1 cellular context compared by ENCODE assay signal in the genomic region with DNA sequence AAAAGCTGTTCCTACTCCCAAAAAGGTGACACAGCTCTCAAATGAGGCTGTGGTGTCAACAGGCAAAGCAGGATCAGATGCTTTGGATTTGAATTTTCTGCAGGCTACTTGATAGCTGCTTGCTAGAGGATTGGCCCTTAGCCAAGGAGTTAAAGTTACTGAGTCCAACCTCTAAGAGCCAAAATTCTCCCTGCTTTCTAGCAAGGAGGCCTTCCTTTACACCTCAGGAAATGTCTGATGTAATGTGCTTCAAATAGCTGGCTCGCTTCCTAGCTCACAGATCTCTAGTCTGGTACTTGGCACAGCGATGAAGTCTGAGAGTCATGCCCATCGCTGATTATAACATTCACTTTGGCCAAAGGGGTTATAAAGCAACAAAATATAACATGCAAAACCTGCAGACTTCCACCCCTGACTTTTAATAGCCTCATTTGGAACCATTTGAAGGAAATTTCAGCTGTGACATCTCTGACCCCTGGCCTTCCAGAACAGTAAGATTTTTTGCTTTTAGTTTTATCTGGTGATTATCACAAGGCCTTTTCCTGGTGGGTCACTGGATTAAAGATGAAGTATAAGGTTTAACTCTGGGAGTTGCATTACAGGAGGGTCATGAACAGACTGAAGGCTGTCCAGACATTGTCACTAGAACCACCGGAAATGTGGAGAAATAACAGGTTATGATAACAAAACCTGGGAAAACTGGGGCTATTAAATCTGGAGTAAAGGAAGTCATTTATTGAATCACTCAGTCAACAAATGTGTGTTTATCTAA.
TF ChIP-seq lines count a peak whose summit lies in the region.

No MANE protein-coding gene starts in this region.

TF ChIP-seq in HEK293, 187 proteins besides CTCF, POLR2A, EP300 and RAD21 (continued from another document):
- TF ChIP-seq, protein P1, sequence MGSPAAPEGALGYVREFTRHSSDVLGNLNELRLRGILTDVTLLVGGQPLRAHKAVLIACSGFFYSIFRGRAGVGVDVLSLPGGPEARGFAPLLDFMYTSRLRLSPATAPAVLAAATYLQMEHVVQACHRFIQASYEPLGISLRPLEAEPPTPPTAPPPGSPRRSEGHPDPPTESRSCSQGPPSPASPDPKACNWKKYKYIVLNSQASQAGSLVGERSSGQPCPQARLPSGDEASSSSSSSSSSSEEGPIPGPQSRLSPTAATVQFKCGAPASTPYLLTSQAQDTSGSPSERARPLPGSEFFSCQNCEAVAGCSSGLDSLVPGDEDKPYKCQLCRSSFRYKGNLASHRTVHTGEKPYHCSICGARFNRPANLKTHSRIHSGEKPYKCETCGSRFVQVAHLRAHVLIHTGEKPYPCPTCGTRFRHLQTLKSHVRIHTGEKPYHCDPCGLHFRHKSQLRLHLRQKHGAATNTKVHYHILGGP (tag by site-specific recombination; IDR thresholded peaks at IDR 0.05): peak; percentile 95
- TF ChIP-seq SCRT2 (tag by site-specific recombination; IDR thresholded peaks at IDR 0.05): peak; percentile 52; the same call in 1 of the 2 replicates
- TF ChIP-seq KLF7 (tag by site-specific recombination; IDR thresholded peaks at IDR 0.05; ENCODE audit: borderline replicate concordance): no peak
- TF ChIP-seq ZNF600 (tag by site-specific recombination; IDR thresholded peaks at IDR 0.05): 0 out of 2 replicates have a peak, but pooled peaks have one; percentile 14
- TF ChIP-seq YY2 (tag by site-specific recombination; IDR thresholded peaks at IDR 0.05): no peak
- TF ChIP-seq ZNF121 (tag by site-specific recombination; IDR thresholded peaks at IDR 0.05): no peak
- no peak for TF ChIP-seq ZNF10 (tag by site-specific recombination; IDR thresholded peaks at IDR 0.05)
- TF ChIP-seq SP7 (tag by site-specific recombination; IDR thresholded peaks at IDR 0.05): no peak
- no peak for TF ChIP-seq ZNF221 (tag by site-specific recombination; IDR thresholded peaks at IDR 0.05; ENCODE audit: borderline replicate concordance)
- peak; percentile 31; the same call in 1 of the 2 replicates for TF ChIP-seq ZBTB17 (tag by site-specific recombination; IDR thresholded peaks at IDR 0.05)
- TF ChIP-seq, protein P2, sequence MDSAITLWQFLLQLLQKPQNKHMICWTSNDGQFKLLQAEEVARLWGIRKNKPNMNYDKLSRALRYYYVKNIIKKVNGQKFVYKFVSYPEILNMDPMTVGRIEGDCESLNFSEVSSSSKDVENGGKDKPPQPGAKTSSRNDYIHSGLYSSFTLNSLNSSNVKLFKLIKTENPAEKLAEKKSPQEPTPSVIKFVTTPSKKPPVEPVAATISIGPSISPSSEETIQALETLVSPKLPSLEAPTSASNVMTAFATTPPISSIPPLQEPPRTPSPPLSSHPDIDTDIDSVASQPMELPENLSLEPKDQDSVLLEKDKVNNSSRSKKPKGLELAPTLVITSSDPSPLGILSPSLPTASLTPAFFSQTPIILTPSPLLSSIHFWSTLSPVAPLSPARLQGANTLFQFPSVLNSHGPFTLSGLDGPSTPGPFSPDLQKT (IDR thresholded peaks at IDR 0.05; ENCODE audit: borderline replicate concordance, low read depth, low read length): no peak
- no peak for TF ChIP-seq ZNF791 (tag by site-specific recombination; IDR thresholded peaks at IDR 0.05)
- no peak for TF ChIP-seq TRIM28 (IDR thresholded peaks at IDR 0.05; ENCODE audit: borderline replicate concordance, low read length)
- TF ChIP-seq, protein P3, sequence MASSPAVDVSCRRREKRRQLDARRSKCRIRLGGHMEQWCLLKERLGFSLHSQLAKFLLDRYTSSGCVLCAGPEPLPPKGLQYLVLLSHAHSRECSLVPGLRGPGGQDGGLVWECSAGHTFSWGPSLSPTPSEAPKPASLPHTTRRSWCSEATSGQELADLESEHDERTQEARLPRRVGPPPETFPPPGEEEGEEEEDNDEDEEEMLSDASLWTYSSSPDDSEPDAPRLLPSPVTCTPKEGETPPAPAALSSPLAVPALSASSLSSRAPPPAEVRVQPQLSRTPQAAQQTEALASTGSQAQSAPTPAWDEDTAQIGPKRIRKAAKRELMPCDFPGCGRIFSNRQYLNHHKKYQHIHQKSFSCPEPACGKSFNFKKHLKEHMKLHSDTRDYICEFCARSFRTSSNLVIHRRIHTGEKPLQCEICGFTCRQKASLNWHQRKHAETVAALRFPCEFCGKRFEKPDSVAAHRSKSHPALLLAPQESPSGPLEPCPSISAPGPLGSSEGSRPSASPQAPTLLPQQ (tag by site-specific recombination; IDR thresholded peaks at IDR 0.05): peak; percentile 72
- TF ChIP-seq GLI2 (tag by site-specific recombination; IDR thresholded peaks at IDR 0.05; ENCODE audit: borderline replicate concordance, low read depth): no peak
- TF ChIP-seq, protein P4, sequence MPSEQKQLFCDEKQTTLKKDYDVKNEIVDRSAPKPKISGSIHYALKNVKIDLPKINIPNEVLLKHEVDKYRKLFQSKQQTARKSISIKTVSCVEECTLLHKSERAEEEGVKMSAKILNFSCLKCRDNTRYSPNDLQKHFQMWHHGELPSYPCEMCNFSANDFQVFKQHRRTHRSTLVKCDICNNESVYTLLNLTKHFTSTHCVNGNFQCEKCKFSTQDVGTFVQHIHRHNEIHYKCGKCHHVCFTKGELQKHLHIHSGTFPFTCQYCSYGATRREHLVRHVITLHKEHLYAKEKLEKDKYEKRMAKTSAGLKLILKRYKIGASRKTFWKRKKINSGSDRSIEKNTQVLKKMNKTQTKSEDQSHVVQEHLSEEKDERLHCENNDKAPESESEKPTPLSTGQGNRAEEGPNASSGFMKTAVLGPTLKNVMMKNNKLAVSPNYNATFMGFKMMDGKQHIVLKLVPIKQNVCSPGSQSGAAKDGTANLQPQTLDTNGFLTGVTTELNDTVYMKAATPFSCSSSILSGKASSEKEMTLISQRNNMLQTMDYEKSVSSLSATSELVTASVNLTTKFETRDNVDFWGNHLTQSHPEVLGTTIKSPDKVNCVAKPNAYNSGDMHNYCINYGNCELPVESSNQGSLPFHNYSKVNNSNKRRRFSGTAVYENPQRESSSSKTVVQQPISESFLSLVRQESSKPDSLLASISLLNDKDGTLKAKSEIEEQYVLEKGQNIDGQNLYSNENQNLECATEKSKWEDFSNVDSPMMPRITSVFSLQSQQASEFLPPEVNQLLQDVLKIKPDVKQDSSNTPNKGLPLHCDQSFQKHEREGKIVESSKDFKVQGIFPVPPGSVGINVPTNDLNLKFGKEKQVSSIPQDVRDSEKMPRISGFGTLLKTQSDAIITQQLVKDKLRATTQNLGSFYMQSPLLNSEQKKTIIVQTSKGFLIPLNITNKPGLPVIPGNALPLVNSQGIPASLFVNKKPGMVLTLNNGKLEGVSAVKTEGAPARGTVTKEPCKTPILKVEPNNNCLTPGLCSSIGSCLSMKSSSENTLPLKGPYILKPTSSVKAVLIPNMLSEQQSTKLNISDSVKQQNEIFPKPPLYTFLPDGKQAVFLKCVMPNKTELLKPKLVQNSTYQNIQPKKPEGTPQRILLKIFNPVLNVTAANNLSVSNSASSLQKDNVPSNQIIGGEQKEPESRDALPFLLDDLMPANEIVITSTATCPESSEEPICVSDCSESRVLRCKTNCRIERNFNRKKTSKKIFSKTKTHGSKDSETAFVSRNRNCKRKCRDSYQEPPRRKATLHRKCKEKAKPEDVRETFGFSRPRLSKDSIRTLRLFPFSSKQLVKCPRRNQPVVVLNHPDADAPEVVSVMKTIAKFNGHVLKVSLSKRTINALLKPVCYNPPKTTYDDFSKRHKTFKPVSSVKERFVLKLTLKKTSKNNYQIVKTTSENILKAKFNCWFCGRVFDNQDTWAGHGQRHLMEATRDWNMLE (tag by site-specific recombination; conservative IDR thresholded peaks at IDR 0.05; ENCODE audit: low read depth): no peak
- no peak for TF ChIP-seq HOXA7 (CRISPR knock-in tag; IDR thresholded peaks at IDR 0.05; ENCODE audit: borderline replicate concordance)
- no peak for TF ChIP-seq ZNF391 (tag by site-specific recombination; IDR thresholded peaks at IDR 0.05; ENCODE audit: borderline replicate concordance, low read depth)
- TF ChIP-seq FEZF1 (tag by site-specific recombination; IDR thresholded peaks at IDR 0.05): no peak
- peak; percentile 34; the same call in 1 of the 2 replicates for TF ChIP-seq ZNF335 (tag by site-specific recombination; conservative IDR thresholded peaks at IDR 0.05)
- TF ChIP-seq ZNF366 (tag by site-specific recombination; conservative IDR thresholded peaks at IDR 0.05): 0 out of 2 replicates have a peak, but pooled peaks have one; percentile 16
- no peak for TF ChIP-seq ZNF664 (tag by site-specific recombination; IDR thresholded peaks at IDR 0.05)
- TF ChIP-seq, protein P5, sequence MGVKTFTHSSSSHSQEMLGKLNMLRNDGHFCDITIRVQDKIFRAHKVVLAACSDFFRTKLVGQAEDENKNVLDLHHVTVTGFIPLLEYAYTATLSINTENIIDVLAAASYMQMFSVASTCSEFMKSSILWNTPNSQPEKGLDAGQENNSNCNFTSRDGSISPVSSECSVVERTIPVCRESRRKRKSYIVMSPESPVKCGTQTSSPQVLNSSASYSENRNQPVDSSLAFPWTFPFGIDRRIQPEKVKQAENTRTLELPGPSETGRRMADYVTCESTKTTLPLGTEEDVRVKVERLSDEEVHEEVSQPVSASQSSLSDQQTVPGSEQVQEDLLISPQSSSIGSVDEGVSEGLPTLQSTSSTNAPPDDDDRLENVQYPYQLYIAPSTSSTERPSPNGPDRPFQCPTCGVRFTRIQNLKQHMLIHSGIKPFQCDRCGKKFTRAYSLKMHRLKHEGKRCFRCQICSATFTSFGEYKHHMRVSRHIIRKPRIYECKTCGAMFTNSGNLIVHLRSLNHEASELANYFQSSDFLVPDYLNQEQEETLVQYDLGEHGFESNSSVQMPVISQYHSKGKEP (tag by site-specific recombination; IDR thresholded peaks at IDR 0.05): no peak
- TF ChIP-seq TCF7L2 (IDR thresholded peaks at IDR 0.05; ENCODE audit: borderline replicate concordance, low read depth, low read length): no peak
- no peak for TF ChIP-seq ZNF324 (tag by site-specific recombination; IDR thresholded peaks at IDR 0.05)
- no peak for TF ChIP-seq ZFP41 (tag by site-specific recombination; IDR thresholded peaks at IDR 0.05; ENCODE audit: borderline replicate concordance)
- no peak for TF ChIP-seq ZNF510 (tag by site-specific recombination; IDR thresholded peaks at IDR 0.05; ENCODE audit: insufficient replicate concordance)
TF ChIP-seq in HEK293: peak in this region for 7.
